ENCODE assay signal across 1 cellular context in the genomic region with DNA sequence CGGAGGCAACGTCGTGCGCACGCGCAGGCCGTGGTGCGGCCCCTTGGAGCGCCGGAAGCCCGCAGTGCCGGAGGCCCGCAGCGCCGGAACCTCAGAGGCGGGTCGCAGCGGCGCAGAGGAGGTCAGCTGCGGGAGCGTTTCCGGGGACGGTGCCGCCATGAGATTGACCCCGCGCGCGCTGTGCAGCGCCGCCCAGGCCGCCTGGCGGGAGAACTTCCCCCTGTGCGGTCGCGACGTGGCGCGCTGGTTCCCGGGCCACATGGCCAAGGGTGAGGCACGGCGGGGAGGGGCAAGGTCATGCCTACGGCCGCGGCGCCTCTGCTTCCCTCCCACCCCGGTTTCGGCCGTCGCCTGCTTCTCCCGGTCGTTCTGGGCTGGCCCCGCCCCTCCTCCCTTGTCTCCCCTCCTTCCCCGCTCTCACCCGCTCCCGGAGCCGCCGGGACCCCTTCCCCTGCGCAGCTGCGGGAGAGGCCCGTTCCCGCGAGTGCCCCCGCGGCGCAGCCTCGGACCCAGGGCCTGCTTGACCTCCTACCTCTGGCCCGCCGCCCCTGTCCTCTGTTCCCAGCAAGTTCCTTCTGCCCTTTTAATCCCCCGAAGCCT.
TF ChIP-seq lines count a peak whose summit lies in the region.

A gene with protein sequence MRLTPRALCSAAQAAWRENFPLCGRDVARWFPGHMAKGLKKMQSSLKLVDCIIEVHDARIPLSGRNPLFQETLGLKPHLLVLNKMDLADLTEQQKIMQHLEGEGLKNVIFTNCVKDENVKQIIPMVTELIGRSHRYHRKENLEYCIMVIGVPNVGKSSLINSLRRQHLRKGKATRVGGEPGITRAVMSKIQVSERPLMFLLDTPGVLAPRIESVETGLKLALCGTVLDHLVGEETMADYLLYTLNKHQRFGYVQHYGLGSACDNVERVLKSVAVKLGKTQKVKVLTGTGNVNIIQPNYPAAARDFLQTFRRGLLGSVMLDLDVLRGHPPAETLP (plus strand): TSS at position 94 of the 600 bp plus-strand sequence. CDS start 64 bp downstream, at position 158.

TF ChIP-seq in GM12878, 131 proteins besides CTCF, POLR2A, EP300 and RAD21 (continued from another document and continues in another):
- peak; percentile 91 for TF ChIP-seq ELK1 (IDR thresholded peaks at IDR 0.05; ENCODE audit: low read depth, low read length)
- TF ChIP-seq NFYA (IDR thresholded peaks at IDR 0.05; ENCODE audit: borderline replicate concordance, low read depth, low read length), result no peak
- 0 out of 3 replicates have a peak, but pooled peaks have one; percentile 62 for TF ChIP-seq POU2F2 (IDR thresholded peaks at IDR 0.05; ENCODE audit: borderline replicate concordance, low read depth, low read length)
- TF ChIP-seq MEF2B (IDR thresholded peaks at IDR 0.05; ENCODE audit: partially characterized antibody, poor library complexity, severe bottlenecking), result no peak
- peak; percentile 70; the same call in 1 of the 2 replicates for TF ChIP-seq ESRRA (IDR thresholded peaks at IDR 0.05; ENCODE audit: low read length)
- TF ChIP-seq BCL3 (IDR thresholded peaks at IDR 0.05; ENCODE audit: borderline replicate concordance, insufficient read depth, low read depth, low read length, poor library complexity, severe bottlenecking), result peak; percentile 90
- TF ChIP-seq TCF3 (IDR thresholded peaks at IDR 0.05; ENCODE audit: borderline replicate concordance, insufficient read depth, low read depth, low read length), result peak; percentile 73; the same call in 1 of the 2 replicates
- TF ChIP-seq, protein P1, sequence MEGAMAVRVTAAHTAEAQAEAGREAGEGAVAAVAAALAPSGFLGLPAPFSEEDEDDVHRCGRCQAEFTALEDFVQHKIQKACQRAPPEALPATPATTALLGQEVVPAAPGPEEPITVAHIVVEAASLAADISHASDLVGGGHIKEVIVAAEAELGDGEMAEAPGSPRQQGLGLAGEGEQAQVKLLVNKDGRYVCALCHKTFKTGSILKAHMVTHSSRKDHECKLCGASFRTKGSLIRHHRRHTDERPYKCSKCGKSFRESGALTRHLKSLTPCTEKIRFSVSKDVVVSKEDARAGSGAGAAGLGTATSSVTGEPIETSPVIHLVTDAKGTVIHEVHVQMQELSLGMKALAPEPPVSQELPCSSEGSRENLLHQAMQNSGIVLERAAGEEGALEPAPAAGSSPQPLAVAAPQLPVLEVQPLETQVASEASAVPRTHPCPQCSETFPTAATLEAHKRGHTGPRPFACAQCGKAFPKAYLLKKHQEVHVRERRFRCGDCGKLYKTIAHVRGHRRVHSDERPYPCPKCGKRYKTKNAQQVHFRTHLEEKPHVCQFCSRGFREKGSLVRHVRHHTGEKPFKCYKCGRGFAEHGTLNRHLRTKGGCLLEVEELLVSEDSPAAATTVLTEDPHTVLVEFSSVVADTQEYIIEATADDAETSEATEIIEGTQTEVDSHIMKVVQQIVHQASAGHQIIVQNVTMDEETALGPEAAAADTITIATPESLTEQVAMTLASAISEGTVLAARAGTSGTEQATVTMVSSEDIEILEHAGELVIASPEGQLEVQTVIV (IDR thresholded peaks at IDR 0.05; ENCODE audit: borderline replicate concordance, partially characterized antibody), result peak; percentile 40
- TF ChIP-seq POLR2AphosphoS2 (IDR thresholded peaks at IDR 0.05; ENCODE audit: low read depth, low read length), result peak; percentile 72
- peak; percentile 76; the same call in 1 of the 2 replicates for TF ChIP-seq BACH1 (IDR thresholded peaks at IDR 0.05; ENCODE audit: borderline replicate concordance)
- peak; percentile 54; the same call in 1 of the 2 replicates for TF ChIP-seq CREB1 (IDR thresholded peaks at IDR 0.05; ENCODE audit: low read depth)
- 0 out of 2 replicates have a peak, but pooled peaks have one; percentile 14 for TF ChIP-seq ATF7 (IDR thresholded peaks at IDR 0.05; ENCODE audit: low read depth)
- TF ChIP-seq ZNF207 (IDR thresholded peaks at IDR 0.05; ENCODE audit: borderline replicate concordance), result peak; percentile 83; the same call in 1 of the 2 replicates
- TF ChIP-seq, protein P2, sequence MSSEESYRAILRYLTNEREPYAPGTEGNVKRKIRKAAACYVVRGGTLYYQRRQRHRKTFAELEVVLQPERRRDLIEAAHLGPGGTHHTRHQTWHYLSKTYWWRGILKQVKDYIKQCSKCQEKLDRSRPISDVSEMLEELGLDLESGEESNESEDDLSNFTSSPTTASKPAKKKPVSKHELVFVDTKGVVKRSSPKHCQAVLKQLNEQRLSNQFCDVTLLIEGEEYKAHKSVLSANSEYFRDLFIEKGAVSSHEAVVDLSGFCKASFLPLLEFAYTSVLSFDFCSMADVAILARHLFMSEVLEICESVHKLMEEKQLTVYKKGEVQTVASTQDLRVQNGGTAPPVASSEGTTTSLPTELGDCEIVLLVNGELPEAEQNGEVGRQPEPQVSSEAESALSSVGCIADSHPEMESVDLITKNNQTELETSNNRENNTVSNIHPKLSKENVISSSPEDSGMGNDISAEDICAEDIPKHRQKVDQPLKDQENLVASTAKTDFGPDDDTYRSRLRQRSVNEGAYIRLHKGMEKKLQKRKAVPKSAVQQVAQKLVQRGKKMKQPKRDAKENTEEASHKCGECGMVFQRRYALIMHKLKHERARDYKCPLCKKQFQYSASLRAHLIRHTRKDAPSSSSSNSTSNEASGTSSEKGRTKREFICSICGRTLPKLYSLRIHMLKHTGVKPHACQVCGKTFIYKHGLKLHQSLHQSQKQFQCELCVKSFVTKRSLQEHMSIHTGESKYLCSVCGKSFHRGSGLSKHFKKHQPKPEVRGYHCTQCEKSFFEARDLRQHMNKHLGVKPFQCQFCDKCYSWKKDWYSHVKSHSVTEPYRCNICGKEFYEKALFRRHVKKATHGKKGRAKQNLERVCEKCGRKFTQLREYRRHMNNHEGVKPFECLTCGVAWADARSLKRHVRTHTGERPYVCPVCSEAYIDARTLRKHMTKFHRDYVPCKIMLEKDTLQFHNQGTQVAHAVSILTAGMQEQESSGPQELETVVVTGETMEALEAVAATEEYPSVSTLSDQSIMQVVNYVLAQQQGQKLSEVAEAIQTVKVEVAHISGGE (CRISPR knock-in tag; IDR thresholded peaks at IDR 0.05), result peak; percentile 82
- no peak for TF ChIP-seq RCOR1 (conservative IDR thresholded peaks at IDR 0.05; ENCODE audit: low read depth, low read length)
- TF ChIP-seq TAF1 (IDR thresholded peaks at IDR 0.05; ENCODE audit: borderline replicate concordance, low read depth, low read length), result peak; percentile 69; the same call in 1 of the 2 replicates
- peak; percentile 71 for TF ChIP-seq E2F4 (IDR thresholded peaks at IDR 0.05; ENCODE audit: low read depth, low read length)
- TF ChIP-seq PBX3 (IDR thresholded peaks at IDR 0.05; ENCODE audit: insufficient replicate concordance, low read depth, low read length), result no peak
- TF ChIP-seq IKZF1 (conservative IDR thresholded peaks at IDR 0.05), result peak; percentile 95
- 0 out of 2 replicates have a peak, but pooled peaks have one; percentile 55 for TF ChIP-seq TCF12 (IDR thresholded peaks at IDR 0.05; ENCODE audit: low read depth, low read length)
- no peak for TF ChIP-seq HDAC2 (IDR thresholded peaks at IDR 0.05)
- TF ChIP-seq SREBF1 (IDR thresholded peaks at IDR 0.05; ENCODE audit: low read length), result no peak
- peak; percentile 82 for TF ChIP-seq PML (IDR thresholded peaks at IDR 0.05; ENCODE audit: low read length)
- 0 out of 2 replicates have a peak, but pooled peaks have one; percentile 41 for TF ChIP-seq CHD2 (IDR thresholded peaks at IDR 0.05; ENCODE audit: borderline replicate concordance, low read depth, low read length)
- TF ChIP-seq IRF3 (IDR thresholded peaks at IDR 0.05), result 0 out of 2 replicates have a peak, but pooled peaks have one; percentile 6
- no peak for TF ChIP-seq HSF1 (IDR thresholded peaks at IDR 0.05; ENCODE audit: low read depth, low read length)
- TF ChIP-seq CHD1 (IDR thresholded peaks at IDR 0.05; ENCODE audit: low read depth, low read length), result no peak
- no peak for TF ChIP-seq ZNF622 (IDR thresholded peaks at IDR 0.05)
- no peak for TF ChIP-seq MTA2 (IDR thresholded peaks at IDR 0.05; ENCODE audit: low read depth)
- TF ChIP-seq, protein P3, sequence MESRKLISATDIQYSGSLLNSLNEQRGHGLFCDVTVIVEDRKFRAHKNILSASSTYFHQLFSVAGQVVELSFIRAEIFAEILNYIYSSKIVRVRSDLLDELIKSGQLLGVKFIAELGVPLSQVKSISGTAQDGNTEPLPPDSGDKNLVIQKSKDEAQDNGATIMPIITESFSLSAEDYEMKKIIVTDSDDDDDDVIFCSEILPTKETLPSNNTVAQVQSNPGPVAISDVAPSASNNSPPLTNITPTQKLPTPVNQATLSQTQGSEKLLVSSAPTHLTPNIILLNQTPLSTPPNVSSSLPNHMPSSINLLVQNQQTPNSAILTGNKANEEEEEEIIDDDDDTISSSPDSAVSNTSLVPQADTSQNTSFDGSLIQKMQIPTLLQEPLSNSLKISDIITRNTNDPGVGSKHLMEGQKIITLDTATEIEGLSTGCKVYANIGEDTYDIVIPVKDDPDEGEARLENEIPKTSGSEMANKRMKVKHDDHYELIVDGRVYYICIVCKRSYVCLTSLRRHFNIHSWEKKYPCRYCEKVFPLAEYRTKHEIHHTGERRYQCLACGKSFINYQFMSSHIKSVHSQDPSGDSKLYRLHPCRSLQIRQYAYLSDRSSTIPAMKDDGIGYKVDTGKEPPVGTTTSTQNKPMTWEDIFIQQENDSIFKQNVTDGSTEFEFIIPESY (IDR thresholded peaks at IDR 0.05), result no peak
- no peak for TF ChIP-seq EED (IDR thresholded peaks at IDR 0.05; ENCODE audit: low read depth)
